In the genomic region with DNA sequence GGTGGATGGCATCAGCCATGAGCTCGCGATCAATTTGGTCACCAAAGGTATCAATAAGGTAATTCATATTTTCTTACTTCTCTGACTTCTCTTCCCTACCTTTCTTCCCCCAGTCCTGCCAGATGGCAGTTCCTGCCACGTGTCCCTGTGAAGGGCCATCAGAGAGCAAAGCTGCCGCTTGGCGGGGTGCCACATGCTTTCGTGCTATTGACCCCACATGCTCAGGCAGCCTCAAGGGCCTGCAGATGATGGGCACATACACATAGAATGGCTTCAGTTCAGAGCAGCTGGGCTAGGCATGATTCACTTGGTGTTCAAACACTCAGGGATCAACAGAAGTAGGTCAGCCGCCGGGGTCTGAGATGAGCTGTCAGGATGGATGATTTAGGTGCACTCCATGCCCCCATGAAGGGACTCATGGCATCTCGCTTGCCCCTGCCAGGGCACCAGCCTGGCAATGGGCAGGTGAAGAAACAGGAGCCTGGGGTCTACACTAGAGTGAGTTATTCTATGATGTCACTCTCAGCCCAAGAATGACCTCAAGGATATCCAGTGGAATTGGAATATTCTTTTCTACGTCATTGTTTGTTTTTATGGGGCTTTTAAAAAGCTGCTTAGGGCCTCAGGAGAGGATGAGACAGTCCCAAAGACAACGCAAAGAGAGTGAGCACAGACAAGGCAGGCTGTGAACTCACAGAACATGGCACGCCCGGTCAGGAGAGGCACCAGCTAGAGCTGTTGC, we compare ENCODE assay signal across 1 cellular context.
TF ChIP-seq lines count a peak whose summit lies in the region.

No MANE protein-coding gene starts in this region.

TF ChIP-seq in HepG2, 621 proteins besides CTCF, POLR2A, EP300 and RAD21 (continued from another document and continues in another):
- no peak for TF ChIP-seq ZNF101 (CRISPR knock-in tag; IDR thresholded peaks at IDR 0.05; ENCODE audit: borderline replicate concordance, low read depth)
- TF ChIP-seq NCOA2 (CRISPR knock-in tag; IDR thresholded peaks at IDR 0.05), result 0 out of 2 replicates have a peak, but pooled peaks have one; percentile 9
- TF ChIP-seq ZNF597 (CRISPR knock-in tag; IDR thresholded peaks at IDR 0.05), result no peak
- no peak for TF ChIP-seq TIGD3 (CRISPR knock-in tag; IDR thresholded peaks at IDR 0.05; ENCODE audit: borderline replicate concordance)
- no peak for TF ChIP-seq PHF21A (CRISPR knock-in tag; IDR thresholded peaks at IDR 0.05)
- TF ChIP-seq ADNP (CRISPR knock-in tag; IDR thresholded peaks at IDR 0.05), result no peak
- no peak for TF ChIP-seq HNF4G (IDR thresholded peaks at IDR 0.05; ENCODE audit: borderline replicate concordance, low read depth, low read length)
- TF ChIP-seq HNF4G (CRISPR knock-in tag; IDR thresholded peaks at IDR 0.05; ENCODE audit: borderline replicate concordance, low read depth), result no peak
- TF ChIP-seq ZBTB10 (CRISPR knock-in tag; IDR thresholded peaks at IDR 0.05; ENCODE audit: borderline replicate concordance), result no peak
- TF ChIP-seq DR1 (CRISPR knock-in tag; IDR thresholded peaks at IDR 0.05), result no peak
- no peak for TF ChIP-seq FOXP1 (IDR thresholded peaks at IDR 0.05)
- TF ChIP-seq FOXP1 (CRISPR knock-in tag; IDR thresholded peaks at IDR 0.05), result no peak
- no peak for TF ChIP-seq TBX2 (CRISPR knock-in tag; IDR thresholded peaks at IDR 0.05; ENCODE audit: borderline replicate concordance)
- no peak for TF ChIP-seq ZNF724P (CRISPR knock-in tag; IDR thresholded peaks at IDR 0.05; ENCODE audit: borderline replicate concordance)
- no peak for TF ChIP-seq ZFP62 (CRISPR knock-in tag; IDR thresholded peaks at IDR 0.05)
- TF ChIP-seq DRAP1 (CRISPR knock-in tag; IDR thresholded peaks at IDR 0.05), result no peak
- 0 out of 2 replicates have a peak, but pooled peaks have one; percentile 23 for TF ChIP-seq IRF2 (CRISPR knock-in tag; IDR thresholded peaks at IDR 0.05)
- peak; percentile 31; the same call in 1 of the 2 replicates for TF ChIP-seq POGZ (CRISPR knock-in tag; IDR thresholded peaks at IDR 0.05)
- TF ChIP-seq ZBTB3 (CRISPR knock-in tag; IDR thresholded peaks at IDR 0.05; ENCODE audit: borderline replicate concordance, low read depth), result no peak
- no peak for TF ChIP-seq ZNF556 (CRISPR knock-in tag; IDR thresholded peaks at IDR 0.05; ENCODE audit: borderline replicate concordance)
- TF ChIP-seq ZNF564 (CRISPR knock-in tag; IDR thresholded peaks at IDR 0.05), result no peak
- TF ChIP-seq AGO2 (optimal IDR thresholded peaks at IDR 0.05; ENCODE audit: low read depth, low read length), result no peak
- TF ChIP-seq ETV6 (CRISPR knock-in tag; conservative IDR thresholded peaks at IDR 0.05), result no peak
- no peak for TF ChIP-seq SKIL (CRISPR knock-in tag; IDR thresholded peaks at IDR 0.05; ENCODE audit: borderline replicate concordance)
- no peak for TF ChIP-seq SOX6 (IDR thresholded peaks at IDR 0.05)
- peak; percentile 34; the same call in 1 of the 2 replicates for TF ChIP-seq SOX6 (CRISPR knock-in tag; IDR thresholded peaks at IDR 0.05)
- no peak for TF ChIP-seq SNAPC2 (CRISPR knock-in tag; IDR thresholded peaks at IDR 0.05)
- TF ChIP-seq DPF2 (CRISPR knock-in tag; IDR thresholded peaks at IDR 0.05; ENCODE audit: borderline replicate concordance, low read depth), result no peak
- no peak for TF ChIP-seq CENPT (CRISPR knock-in tag; IDR thresholded peaks at IDR 0.05; ENCODE audit: low read depth)
- TF ChIP-seq SRSF9 (IDR thresholded peaks at IDR 0.05; ENCODE audit: borderline replicate concordance, insufficient read depth, low read depth, low read length, poor library complexity, severe bottlenecking), result no peak
- 0 out of 2 replicates have a peak, but pooled peaks have one; percentile 34 for TF ChIP-seq ZSCAN22 (CRISPR knock-in tag; IDR thresholded peaks at IDR 0.05)
- no peak for TF ChIP-seq PAX8 (CRISPR knock-in tag; IDR thresholded peaks at IDR 0.05; ENCODE audit: borderline replicate concordance)
- TF ChIP-seq ZUFSP (CRISPR knock-in tag; IDR thresholded peaks at IDR 0.05; ENCODE audit: borderline replicate concordance), result no peak
- no peak for TF ChIP-seq TAF1 (CRISPR knock-in tag; IDR thresholded peaks at IDR 0.05)
- TF ChIP-seq ZNF781 (CRISPR knock-in tag; IDR thresholded peaks at IDR 0.05; ENCODE audit: borderline replicate concordance, not compliant biosample characterization), result no peak
- no peak for TF ChIP-seq LCORL (IDR thresholded peaks at IDR 0.05)
- no peak for TF ChIP-seq LCORL (CRISPR knock-in tag; IDR thresholded peaks at IDR 0.05)
- no peak for TF ChIP-seq GTF2F1 (IDR thresholded peaks at IDR 0.05; ENCODE audit: low read length)
- no peak for TF ChIP-seq CHCHD3 (CRISPR knock-in tag; IDR thresholded peaks at IDR 0.05)
- no peak for TF ChIP-seq MIER2 (CRISPR knock-in tag; IDR thresholded peaks at IDR 0.05)
- TF ChIP-seq ZNF7 (CRISPR knock-in tag; IDR thresholded peaks at IDR 0.05), result no peak
- TF ChIP-seq RFX1 (IDR thresholded peaks at IDR 0.05), result no peak
- TF ChIP-seq, protein P1, sequence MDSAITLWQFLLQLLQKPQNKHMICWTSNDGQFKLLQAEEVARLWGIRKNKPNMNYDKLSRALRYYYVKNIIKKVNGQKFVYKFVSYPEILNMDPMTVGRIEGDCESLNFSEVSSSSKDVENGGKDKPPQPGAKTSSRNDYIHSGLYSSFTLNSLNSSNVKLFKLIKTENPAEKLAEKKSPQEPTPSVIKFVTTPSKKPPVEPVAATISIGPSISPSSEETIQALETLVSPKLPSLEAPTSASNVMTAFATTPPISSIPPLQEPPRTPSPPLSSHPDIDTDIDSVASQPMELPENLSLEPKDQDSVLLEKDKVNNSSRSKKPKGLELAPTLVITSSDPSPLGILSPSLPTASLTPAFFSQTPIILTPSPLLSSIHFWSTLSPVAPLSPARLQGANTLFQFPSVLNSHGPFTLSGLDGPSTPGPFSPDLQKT (CRISPR knock-in tag; IDR thresholded peaks at IDR 0.05; ENCODE audit: borderline replicate concordance), result no peak
- no peak for TF ChIP-seq CREBL2 (CRISPR knock-in tag; IDR thresholded peaks at IDR 0.05; ENCODE audit: borderline replicate concordance)
- no peak for TF ChIP-seq ZBTB38 (CRISPR knock-in tag; IDR thresholded peaks at IDR 0.05)
- TF ChIP-seq, protein P2, sequence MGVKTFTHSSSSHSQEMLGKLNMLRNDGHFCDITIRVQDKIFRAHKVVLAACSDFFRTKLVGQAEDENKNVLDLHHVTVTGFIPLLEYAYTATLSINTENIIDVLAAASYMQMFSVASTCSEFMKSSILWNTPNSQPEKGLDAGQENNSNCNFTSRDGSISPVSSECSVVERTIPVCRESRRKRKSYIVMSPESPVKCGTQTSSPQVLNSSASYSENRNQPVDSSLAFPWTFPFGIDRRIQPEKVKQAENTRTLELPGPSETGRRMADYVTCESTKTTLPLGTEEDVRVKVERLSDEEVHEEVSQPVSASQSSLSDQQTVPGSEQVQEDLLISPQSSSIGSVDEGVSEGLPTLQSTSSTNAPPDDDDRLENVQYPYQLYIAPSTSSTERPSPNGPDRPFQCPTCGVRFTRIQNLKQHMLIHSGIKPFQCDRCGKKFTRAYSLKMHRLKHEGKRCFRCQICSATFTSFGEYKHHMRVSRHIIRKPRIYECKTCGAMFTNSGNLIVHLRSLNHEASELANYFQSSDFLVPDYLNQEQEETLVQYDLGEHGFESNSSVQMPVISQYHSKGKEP (CRISPR knock-in tag; IDR thresholded peaks at IDR 0.05), result no peak
- TF ChIP-seq JARID2 (CRISPR knock-in tag; IDR thresholded peaks at IDR 0.05; ENCODE audit: insufficient replicate concordance), result no peak
- TF ChIP-seq PAF1 (CRISPR knock-in tag; IDR thresholded peaks at IDR 0.05), result no peak
- no peak for TF ChIP-seq YEATS2 (CRISPR knock-in tag; IDR thresholded peaks at IDR 0.05; ENCODE audit: borderline replicate concordance)
- TF ChIP-seq ATF6 (CRISPR knock-in tag; conservative IDR thresholded peaks at IDR 0.05), result no peak
- TF ChIP-seq FLYWCH1 (CRISPR knock-in tag; IDR thresholded peaks at IDR 0.05), result no peak
- no peak for TF ChIP-seq HOXA3 (CRISPR knock-in tag; IDR thresholded peaks at IDR 0.05)
